Comparison of ENCODE assay signal across 15 cellular contexts in genomic region chr16:79188115-79188779, GRCh38.
DNase-seq lines count a peak whose midpoint lies in the region; ATAC-seq, FAIRE-seq and TF ChIP-seq lines count a peak whose summit lies in the region.
"Had no signal": no experiment of that assay in that cellular context is flagged by ENCODE, and none has a peak within 500 bp of the region (broad histone marks: within the 10 kb centered on the region; RNA-seq: fewer than 3 reads in every experiment).

No MANE protein-coding gene starts in this region.

- H3K9me3 ChIP-seq in HepG2 (ENCODE audit: low read length), result no peaks in the 10 kb centered on the region
- no peaks in the 10 kb centered on the region for H3K9me3 ChIP-seq in right lobe of liver
- H3K9me3 ChIP-seq in trophoblast cell (ENCODE audit: insufficient read depth, low read depth, low read length), result no peaks in the 10 kb centered on the region
- no peaks in the 10 kb centered on the region for H3K9me3 ChIP-seq in esophagus muscularis mucosa

- H2BK12ac ChIP-seq in trophoblast cell (ENCODE audit: low read length), result no peak overlapping the region

- no peaks in the 10 kb centered on the region for H4K20me1 ChIP-seq in HepG2 (ENCODE audit: insufficient read depth, low read length)

- H4K8ac ChIP-seq in trophoblast cell (ENCODE audit: low read depth, low read length), result no peak overlapping the region

- CTCF ChIA-PET in HepG2 (lab: Yijun Ruan, JAX; ENCODE audit: low intra/inter-chr PET ratio, low total read pairs) (no interaction called here), GM10248 (lab: Yijun Ruan, JAX) (no interaction called here)

- DNase-seq in HepG2 (ENCODE audit: low spot score) (no peak), right lobe of liver (no peak), UCSD-AML1 (lab: John Stamatoyannopoulos, UW; ENCODE audit: unreplicated experiment) (peak; percentile 27), kidney tubule cell (ENCODE audit: low spot score) (peak; percentile 3), trophoblast cell (no peak), esophagus muscularis mucosa (ENCODE audit: extremely low spot score) (no peak), GM10248 (ENCODE audit: extremely low spot score) (no peak), GDM1 (lab: John Stamatoyannopoulos, UW) (no peak)
- DNase-seq: NCI-H1092, NCI-H446 treated with DMSO at 0.1 percent for 48 hours, NCI-H774 had no signal

- H3K4ac ChIP-seq in trophoblast cell (ENCODE audit: low read depth, low read length), result no peak overlapping the region

- no peak for TF ChIP-seq RAD21 in HepG2 (CRISPR knock-in tag; IDR thresholded peaks at IDR 0.05)

- intact Hi-C loops in HepG2 (cut with micrococcal nuclease; ENCODE audit: unreplicated experiment), result no loop called here
- intact Hi-C loops in right lobe of liver (cut with DNase I), result no loop called here
- intact Hi-C loops in esophagus muscularis mucosa (cut with DNase I), result no loop called here

- H3K9ac ChIP-seq in HepG2 (ENCODE audit: insufficient read depth, low read depth, low read length), result no peak overlapping the region
- H3K9ac ChIP-seq in trophoblast cell (ENCODE audit: low read length), result no peak overlapping the region

- H3K79me1 ChIP-seq in trophoblast cell (ENCODE audit: low read length), result no peaks in the 10 kb centered on the region

- no peak for TF ChIP-seq POLR2A in HepG2 (IDR thresholded peaks at IDR 0.05; ENCODE audit: insufficient read depth in 1 of 2, low read depth in 2 of 2, low read length in 2 of 2)
- no peak for TF ChIP-seq POLR2A in right lobe of liver (IDR thresholded peaks at IDR 0.05)
- no peak for TF ChIP-seq POLR2A in esophagus muscularis mucosa (IDR thresholded peaks at IDR 0.05; ENCODE audit: low read depth)

- H3K79me2 ChIP-seq in HepG2 (ENCODE audit: insufficient read depth, low read length), result no peaks in the 10 kb centered on the region
- no peaks in the 10 kb centered on the region for H3K79me2 ChIP-seq in trophoblast cell (ENCODE audit: control insufficient read depth, insufficient read depth, low read length, poor library complexity)

- H3K4me2 ChIP-seq in HepG2 (ENCODE audit: low read depth, low read length) (no peak overlapping the region), trophoblast cell (ENCODE audit: low read length) (no peak overlapping the region)

- POLR2A ChIA-PET in HepG2 (lab: Yijun Ruan, JAX), result no interaction called here
- POLR2A ChIA-PET in GM10248 (lab: Yijun Ruan, JAX), result no interaction called here

- FAIRE-seq in HepG2 (lab: Jason Lieb, UNC), result no peak
- FAIRE-seq: A204.1, GM12892, H54 had no signal

- no peak overlapping the region for H2BK120ac ChIP-seq in trophoblast cell (ENCODE audit: insufficient read depth, low read length, poor library complexity)

- H3K4me3 ChIP-seq in HepG2 (replicated peaks in 1 of 3; ENCODE audit: insufficient read depth in 1 of 3, low read depth in 2 of 3, low read length in 3 of 3) (no peak overlapping the region), right lobe of liver (no peak overlapping the region), trophoblast cell (ENCODE audit: low read depth, low read length) (no peak overlapping the region), esophagus muscularis mucosa (no peak overlapping the region)
- H3K4me3 ChIP-seq: SJSA1 had no signal

- TF ChIP-seq EP300 in HepG2 (IDR thresholded peaks at IDR 0.05; ENCODE audit: low read depth in 2 of 2, low read length in 2 of 2) (no peak), HepG2 (CRISPR knock-in tag; IDR thresholded peaks at IDR 0.05; ENCODE audit: borderline replicate concordance) (no peak), esophagus muscularis mucosa (IDR thresholded peaks at IDR 0.05) (no peak)

- no peak overlapping the region for H2AK5ac ChIP-seq in trophoblast cell (ENCODE audit: low read length)

- no peak for ATAC-seq in HepG2
- ATAC-seq in right lobe of liver, result no peak

- H3K4me1 ChIP-seq in HepG2 (ENCODE audit: insufficient read depth, low read length) (peaks cover 4% of the 10 kb centered on the region; the same call in 1 of the 2 replicates), right lobe of liver (peaks cover 0 to 15% (median 1%) of the 10 kb centered on the region in 4 donors), trophoblast cell (ENCODE audit: control insufficient read depth in 1 of 2, insufficient read depth in 2 of 2, low read length in 2 of 2) (no peaks in the 10 kb centered on the region), esophagus muscularis mucosa (peaks cover 0 to 5% (median 0%) of the 10 kb centered on the region in 4 donors)
- H3K4me1 ChIP-seq: SJSA1 had no signal

- no TSS peak for BruUV-seq in HepG2 (replicated peaks; lab: Mats Ljungman, UMichigan)

- H4K91ac ChIP-seq in trophoblast cell (ENCODE audit: low read depth, low read length), result no peak overlapping the region

- no peak overlapping the region for H2BK5ac ChIP-seq in trophoblast cell (ENCODE audit: low read depth, low read length, poor library complexity)

- no peak overlapping the region for H2AFZ ChIP-seq in HepG2 (ENCODE audit: low read length)
- H2AFZ ChIP-seq in trophoblast cell (ENCODE audit: insufficient read depth, low read length, poor library complexity), result no peak overlapping the region

- no peak overlapping the region for H3K18ac ChIP-seq in trophoblast cell (ENCODE audit: low read length)

- H4K12ac ChIP-seq in trophoblast cell (ENCODE audit: low read depth, low read length), result no peak overlapping the region

- no peak overlapping the region for H3K23ac ChIP-seq in trophoblast cell (ENCODE audit: low read length)

- in situ Hi-C loops in HepG2 (cut with HindIII; ENCODE audit: extremely low pct_ligation_motif_present, low pct_unique_long_range_greater_than_20kb), result no loop called here

- H3K27ac ChIP-seq in HepG2 (ENCODE audit: extremely low read length, insufficient read depth, low read length), result no peak overlapping the region
- no peak overlapping the region for H3K27ac ChIP-seq in right lobe of liver
- no peak overlapping the region for H3K27ac ChIP-seq in trophoblast cell (ENCODE audit: low read depth, low read length)
- H3K27ac ChIP-seq in esophagus muscularis mucosa (replicated peaks in 1 of 4), result no peak overlapping the region
- H3K27ac ChIP-seq: SJSA1 had no signal

- H3K14ac ChIP-seq in trophoblast cell (ENCODE audit: low read length), result no peak overlapping the region

- no peaks in the 10 kb centered on the region for H3K36me3 ChIP-seq in HepG2 (replicated peaks in 1 of 2; ENCODE audit: control insufficient read depth in 1 of 2, insufficient read depth in 2 of 2, low read length in 2 of 2)
- H3K36me3 ChIP-seq in right lobe of liver, result no peaks in the 10 kb centered on the region
- H3K36me3 ChIP-seq in trophoblast cell (ENCODE audit: control insufficient read depth in 1 of 2, insufficient read depth in 2 of 2, low read length in 2 of 2), result no peaks in the 10 kb centered on the region
- H3K36me3 ChIP-seq in esophagus muscularis mucosa, result no peaks in the 10 kb centered on the region
- H3K36me3 ChIP-seq: SJSA1 had no signal

- H3K27me3 ChIP-seq in HepG2 (ENCODE audit: control insufficient read depth in 1 of 2, insufficient read depth in 2 of 2, low read length in 2 of 2) (no peaks in the 10 kb centered on the region), right lobe of liver (no peaks in the 10 kb centered on the region), trophoblast cell (ENCODE audit: insufficient read depth, low read length) (no peaks in the 10 kb centered on the region), esophagus muscularis mucosa (no peaks in the 10 kb centered on the region)
- H3K27me3 ChIP-seq: SJSA1 had no signal

- TF ChIP-seq CTCF in HepG2 (CRISPR knock-in tag; IDR thresholded peaks at IDR 0.05) (no peak), right lobe of liver (IDR thresholded peaks at IDR 0.05) (no peak), esophagus muscularis mucosa (IDR thresholded peaks at IDR 0.05) (no peak), GM10248 (IDR thresholded peaks at IDR 0.05; ENCODE audit: control extremely low read depth, extremely low read depth, low read depth, missing control alignments) (no peak)

- 38% methylated on average over 14 of the region's 14 CpGs for WGBS in HepG2 (ENCODE audit: low lambda C conversion rate)
- 63% methylated on average over 12 of the region's 14 CpGs for WGBS in right lobe of liver (ENCODE audit: insufficient coverage, low coverage, low lambda C conversion rate, missing lambda C conversion rate)
- no CpG with 5 or more reads among the region's 14 CpGs for WGBS in trophoblast cell (ENCODE audit: extremely low coverage, insufficient coverage, insufficient read length)
- WGBS in esophagus muscularis mucosa, result 82% methylated on average over 14 of the region's 14 CpGs

TF ChIP-seq in HepG2, 621 proteins besides CTCF, POLR2A, EP300 and RAD21:
- TF ChIP-seq ZNF513 (CRISPR knock-in tag; conservative IDR thresholded peaks at IDR 0.05) (no peak), RFX5 (IDR thresholded peaks at IDR 0.05; ENCODE audit: low read depth, low read length) (peak; percentile 86)
TF ChIP-seq in HepG2: peak in this region for 1.

Comparison
In these comparisons a context has a peak if more than half of its experiments do, and no peak if none do; other contexts are left out.
1. DNase-seq: peak in UCSD-AML1 (single experiment) and kidney tubule cell (single experiment); none in HepG2 (single experiment), right lobe of liver (0 of 3), trophoblast cell (0 of 2), esophagus muscularis mucosa (single experiment), GM10248 (single experiment) and GDM1 (single experiment).